26 cellular contexts compared by ENCODE assay signal in genomic region chr19:3265432-3265831, GRCh38. TPM values are rescaled to one million over a fixed set of nuclear protein-coding genes. Genes with fewer than 3 reads are reported as not detected.
DNase-seq lines count a peak whose midpoint lies in the region; ATAC-seq and TF ChIP-seq lines count a peak whose summit lies in the region.
"Had no signal": no experiment of that assay in that cellular context is flagged by ENCODE, and none has a peak within 500 bp of the region (broad histone marks: within the 10 kb centered on the region; RNA-seq: fewer than 3 reads in every experiment).

No MANE protein-coding gene starts in this region.

- no peak for ATAC-seq in T-helper 17 cell
- ATAC-seq in activated CD8-positive, alpha-beta T cell treated with anti-CD3 and anti-CD28 coated beads for 36 hours: no peak
- no peak for ATAC-seq in HG03095 (IDR thresholded peaks at IDR 0.05; ENCODE audit: unreplicated experiment)
- ATAC-seq in right cardiac atrium: no peak
- ATAC-seq: GM12878 had no signal

- no peaks in the 10 kb centered on the region for H3K9me3 ChIP-seq in T-helper 17 cell (ENCODE audit: control insufficient read depth, low read length, poor library complexity, severe bottlenecking)
- H3K9me3 ChIP-seq in spleen: no peaks in the 10 kb centered on the region
- no peaks in the 10 kb centered on the region for H3K9me3 ChIP-seq in right cardiac atrium (ENCODE audit: control insufficient read depth, low read length)
- H3K9me3 ChIP-seq: BE2C had no signal

- H3K9me3 Mint-ChIP-seq in activated CD8-positive, alpha-beta T cell treated with anti-CD3 and anti-CD28 coated beads for 36 hours: no peaks in the 10 kb centered on the region
- H3K9me3 Mint-ChIP-seq: CD4-positive, CD25-positive, alpha-beta regulatory T cell had no signal

- no peak for TF ChIP-seq POLR2A in spleen (IDR thresholded peaks at IDR 0.05)

- peaks cover 36% of the 10 kb centered on the region for H3K27me3 Mint-ChIP-seq in T-helper 17 cell
- H3K27me3 Mint-ChIP-seq in activated CD8-positive, alpha-beta T cell treated with anti-CD3 and anti-CD28 coated beads for 36 hours: peaks cover 15% of the 10 kb centered on the region

- no peaks in the 10 kb centered on the region for H3K36me3 ChIP-seq in spleen
- H3K36me3 ChIP-seq: BE2C, BLaER1 had no signal

- no peaks in the 10 kb centered on the region for H3K4me1 ChIP-seq in spleen
- H3K4me1 ChIP-seq in right cardiac atrium (ENCODE audit: control insufficient read depth, insufficient read depth, low read length): no peaks in the 10 kb centered on the region
- H3K4me1 ChIP-seq: BE2C had no signal

- TF ChIP-seq CTCF in spleen (IDR thresholded peaks at IDR 0.05 in 8 of 11, conservative IDR thresholded peaks at IDR 0.05 in 3 of 11): no peak
- TF ChIP-seq CTCF in activated CD8-positive, alpha-beta T cell treated with anti-CD3 and anti-CD28 coated beads for 36 hours (IDR thresholded peaks at IDR 0.05): no peak

- no peak overlapping the region for H3K4me3 ChIP-seq in spleen
- no peak overlapping the region for H3K4me3 ChIP-seq in right cardiac atrium (ENCODE audit: low read length)
- H3K4me3 ChIP-seq: BLaER1, GM12878 had no signal

- H3K27ac Mint-ChIP-seq in T-helper 17 cell: no peak overlapping the region
- H3K27ac Mint-ChIP-seq in activated CD8-positive, alpha-beta T cell treated with anti-CD3 and anti-CD28 coated beads for 36 hours: no peak overlapping the region
- H3K27ac Mint-ChIP-seq: CD4-positive, alpha-beta memory T cell; CD4-positive, CD25-positive, alpha-beta regulatory T cell had no signal

- peaks cover 6% of the 10 kb centered on the region for H3K4me1 Mint-ChIP-seq in T-helper 17 cell
- H3K4me1 Mint-ChIP-seq in activated CD8-positive, alpha-beta T cell treated with anti-CD3 and anti-CD28 coated beads for 36 hours (ENCODE audit: low read depth): no peaks in the 10 kb centered on the region
- H3K4me1 Mint-ChIP-seq: CD14-positive monocyte; CD4-positive, CD25-positive, alpha-beta regulatory T cell; CD8-positive, alpha-beta memory T cell had no signal

- POLR2A ChIA-PET in activated CD8-positive, alpha-beta T cell treated with anti-CD3 and anti-CD28 coated beads for 36 hours (lab: Charles Lee): no interaction called here

- intact Hi-C loops in spleen (cut with DNase I; ENCODE audit: low total_unique reads) (no loop called here), right cardiac atrium (cut with DNase I) (no loop called here)
- intact Hi-C loops in activated CD8-positive, alpha-beta T cell treated with anti-CD3 and anti-CD28 coated beads for 36 hours (cut with micrococcal nuclease): no loop called here

- WGBS in spleen, 5 donors: 63 to 77% (median 68%) methylated on average over 6 of the region's 6 CpGs
- 73% methylated on average over 6 of the region's 6 CpGs for WGBS in right cardiac atrium

- DNase-seq in T-helper 17 cell: no peak
- peak; percentile 12 for DNase-seq in UCSD-AML1 (lab: John Stamatoyannopoulos, UW; ENCODE audit: unreplicated experiment)
- no peak for DNase-seq in spleen
- no peak for DNase-seq in activated CD8-positive, alpha-beta T cell treated with anti-CD3 and anti-CD28 coated beads for 36 hours
- no peak for DNase-seq in right cardiac atrium
- DNase-seq: 8988T; ACHN; BE2C; C1 segment of cervical spinal cord; CD4-positive, alpha-beta memory T cell; CD4-positive, CD25-positive, alpha-beta regulatory T cell; CD8-positive, alpha-beta memory T cell; COR-L47; DMS 273 treated with DMSO at 0.1 percent for 48 hours; DMS153; DMS53; DMS79; DND-41; EL; GDM1 had no signal

- peaks cover 2% of the 10 kb centered on the region for H3K36me3 Mint-ChIP-seq in T-helper 17 cell (ENCODE audit: low read depth)
- H3K36me3 Mint-ChIP-seq in activated CD8-positive, alpha-beta T cell treated with anti-CD3 and anti-CD28 coated beads for 36 hours (ENCODE audit: low read depth): no peaks in the 10 kb centered on the region
- H3K36me3 Mint-ChIP-seq: CD14-positive monocyte; CD4-positive, alpha-beta memory T cell; CD4-positive, CD25-positive, alpha-beta regulatory T cell had no signal

- H3K27me3 ChIP-seq in spleen (replicated peaks in 1 of 7) (peaks cover 0 to 52% (median 25%) of the 10 kb centered on the region in 7 donors), right cardiac atrium (ENCODE audit: control insufficient read depth, insufficient read depth) (no peaks in the 10 kb centered on the region)

- H3K4me3 Mint-ChIP-seq in T-helper 17 cell: peak overlapping the region; percentile 12
- H3K4me3 Mint-ChIP-seq in activated CD8-positive, alpha-beta T cell treated with anti-CD3 and anti-CD28 coated beads for 36 hours: no peak overlapping the region
- H3K4me3 Mint-ChIP-seq: CD14-positive monocyte; CD4-positive, alpha-beta memory T cell; CD4-positive, CD25-positive, alpha-beta regulatory T cell; CD8-positive, alpha-beta memory T cell had no signal

- CTCF ChIA-PET in activated CD8-positive, alpha-beta T cell treated with anti-CD3 and anti-CD28 coated beads for 36 hours (lab: Charles Lee): interaction anchor here (2.0 kb wide), 1 partner anchor 10 kb away, joined by 12 read pairs; no protein-coding TSS in a partner anchor

- peak overlapping the region; percentile 39 for H3K27ac ChIP-seq in cingulate gyrus (ENCODE audit: low read depth, low read length)
- no peak overlapping the region for H3K27ac ChIP-seq in spleen
- no peak overlapping the region for H3K27ac ChIP-seq in right cardiac atrium (ENCODE audit: low read length)
- H3K27ac ChIP-seq: BLaER1 had no signal

RNA-seq across cellular contexts. Expression of gene CELF5, which starts 41.0 kb away (rescaled TPM):
- total RNA-seq in T-helper 17 cell (under 1 TPM; 0.42 to 0.57 TPM), spleen (under 1 TPM in 2 of 7 donors, not detected in 5; 0.10 to 0.19 TPM), right cardiac atrium (under 1 TPM in 2 of 4 donors, not detected in 2; 0.14 to 0.20 TPM)
- polyA plus RNA-seq in spleen (under 1 TPM in 1 of 3 donors, not detected in 2; 0.05 TPM), right cardiac atrium (not detected)
- under 1 TPM; 0.20 to 0.56 TPM for total RNA-seq in activated CD8-positive, alpha-beta T cell treated with anti-CD3 and anti-CD28 coated beads for 36 hours
- total RNA-seq: GM12878 had no signal
- polyA plus RNA-seq: AG04450; CD14-positive monocyte; CD4-positive, CD25-positive, alpha-beta regulatory T cell; CD8-positive, alpha-beta memory T cell had no signal
